Comparison of ENCODE assay signal across 8 cellular contexts in the genomic region with DNA sequence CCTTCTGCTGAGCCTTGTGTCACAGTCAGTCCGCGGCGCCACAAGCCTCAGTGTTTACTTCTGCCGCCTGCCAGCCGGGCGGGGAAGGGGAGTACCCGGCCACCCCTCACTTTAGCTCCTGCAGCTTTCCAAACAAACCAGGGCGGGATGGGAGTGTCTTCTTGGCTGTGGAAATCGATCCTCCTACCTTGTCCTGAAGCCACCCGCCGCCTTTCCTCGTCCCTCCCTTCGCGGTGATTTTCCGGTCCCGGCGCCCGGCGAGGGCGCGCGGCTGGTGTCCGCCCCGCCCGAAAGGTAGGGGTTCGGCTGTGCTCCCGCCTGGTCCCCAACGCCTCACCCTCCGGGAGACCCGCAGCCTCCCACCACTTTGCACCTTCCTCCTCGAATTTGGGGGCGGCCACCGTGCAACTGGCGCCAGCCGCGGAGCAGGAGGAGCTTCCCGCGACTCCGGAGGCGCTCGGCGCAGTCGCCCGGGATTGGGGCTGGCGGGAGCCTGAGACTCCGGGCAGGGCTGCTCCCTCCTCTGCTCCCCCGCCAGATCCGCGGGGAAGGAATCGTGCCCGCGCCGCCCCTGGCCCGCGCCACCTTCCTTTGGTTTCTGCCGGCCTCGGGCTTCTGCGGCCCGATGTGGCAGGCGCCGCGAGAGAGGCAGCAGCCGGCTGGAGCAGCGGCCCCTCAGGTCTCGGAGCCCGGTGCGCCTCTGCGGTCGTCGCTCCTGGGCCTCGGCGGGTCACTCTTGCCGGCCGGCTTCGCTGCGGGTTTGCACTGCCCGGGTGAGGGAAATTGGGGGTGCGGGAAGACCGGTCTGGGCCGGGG. TPM values are rescaled to one million over a fixed set of nuclear protein-coding genes. Genes with fewer than 3 reads are reported as not detected.
DNase-seq lines count a peak whose midpoint lies in the region; ATAC-seq and TF ChIP-seq lines count a peak whose summit lies in the region.

No MANE protein-coding gene starts in this region.

- DNase-seq in DMS114 treated with DMSO at 0.1 percent for 48 hours (lab: John Stamatoyannopoulos, UW; ENCODE audit: unreplicated experiment) (peak; percentile 7), T-cell (peak in 2 of 34 experiments; percentile 3), endodermal cell (peak; percentile 92), medulla oblongata (ENCODE audit: extremely low spot score) (peak; percentile 83), NCI-H2029 (lab: John Stamatoyannopoulos, UW) (no peak)

- peak overlapping the region; percentile 58 for H3K9ac ChIP-seq in endodermal cell (ENCODE audit: extremely low read depth, low read length, poor library complexity, severe bottlenecking)

- H3K4me3 Mint-ChIP-seq in T-cell (peak overlapping the region; percentile 63 to 83 (median 73)), endodermal cell (peak overlapping the region; percentile 66)

- H3K9me3 Mint-ChIP-seq in T-cell (no peaks in the 10 kb centered on the region), endodermal cell (no peaks in the 10 kb centered on the region)

- ATAC-seq in GM19397 (IDR thresholded peaks at IDR 0.05; ENCODE audit: unreplicated experiment): peak; percentile 49
- peak; percentile 37 for ATAC-seq in HG03575 (IDR thresholded peaks at IDR 0.05; ENCODE audit: extremely low read depth, insufficient number of reproducible peaks, low FRiP score, unreplicated experiment)
- ATAC-seq in T-cell (replicated peaks in 1 of 4): peak in 3 of 4 experiments; percentile 6 to 32 (median 29)

- no peaks in the 10 kb centered on the region for H3K4me1 ChIP-seq in endodermal cell (ENCODE audit: control insufficient read depth, insufficient read depth, low read length)

- no peaks in the 10 kb centered on the region for H3K36me3 ChIP-seq in endodermal cell (ENCODE audit: control insufficient read depth, insufficient read depth, low read length)

- H3K27me3 ChIP-seq in endodermal cell (ENCODE audit: control insufficient read depth, insufficient read depth, low read length, poor library complexity, severe bottlenecking): peaks cover 41% of the 10 kb centered on the region

- 0% methylated on average over 14 to 80 of the region's 80 CpGs for WGBS in endodermal cell (ENCODE audit: insufficient coverage in 1 of 2, insufficient read length in 1 of 2), 2 experiments

- H3K9me3 ChIP-seq in endodermal cell (ENCODE audit: control insufficient read depth, low read length): no peaks in the 10 kb centered on the region

- H3K27ac Mint-ChIP-seq in T-cell (no peak overlapping the region), endodermal cell (peak overlapping the region; percentile 72)

- H3K27me3 Mint-ChIP-seq in T-cell: peaks cover 58 to 68% of the 10 kb centered on the region in 2 donors
- H3K27me3 Mint-ChIP-seq in endodermal cell (ENCODE audit: insufficient read depth): peaks cover 62% of the 10 kb centered on the region

- H3K36me3 Mint-ChIP-seq in T-cell (no peaks in the 10 kb centered on the region), endodermal cell (ENCODE audit: low read depth) (no peaks in the 10 kb centered on the region)

- H3K4me1 Mint-ChIP-seq in T-cell (peaks cover 15 to 20% (median 18%) of the 10 kb centered on the region in 3 donors), endodermal cell (peaks cover 11% of the 10 kb centered on the region)

- peak overlapping the region; percentile 89 for H3K4me3 ChIP-seq in endodermal cell (ENCODE audit: low read length)

- POLR2A ChIA-PET in T-cell (lab: Charles Lee): no interaction called here

- TF ChIP-seq CTCF in endodermal cell (conservative IDR thresholded peaks at IDR 0.05): no peak

- CTCF ChIA-PET in T-cell (lab: Charles Lee): interaction anchor here (0.7 to 1.1 kb wide), 3 partner anchors 10 to 1101 kb away, joined by 3 to 7 read pairs (median 4); no protein-coding TSS in a partner anchor

- H3K27ac ChIP-seq in endodermal cell (ENCODE audit: low read depth, low read length): no peak overlapping the region
- peak overlapping the region; percentile 48 for H3K27ac ChIP-seq in temporal lobe (ENCODE audit: low read depth, low read length)

RNA-seq across cellular contexts. Expression of a gene that starts 30.7 kb away (rescaled TPM):
- 1 to 10 TPM in 1 of 5 donors, under 1 TPM in 2, not detected in 2; 0.55 to 1.0 (median 0.55) TPM for total RNA-seq in T-cell
- 1 to 10 TPM; 8.1 to 9.9 TPM for total RNA-seq in endodermal cell
- 11.2 TPM for polyA plus RNA-seq in endodermal cell (2013, experiment 1 of 2)
- polyA plus RNA-seq in endodermal cell (2013, experiment 2 of 2): 9.0 TPM
- total RNA-seq in temporal lobe: 13.0 TPM
